8 cellular contexts compared by ENCODE assay signal in genomic region chr14:32469388-32470160, GRCh38.
DNase-seq lines count a peak whose midpoint lies in the region; ATAC-seq and TF ChIP-seq lines count a peak whose summit lies in the region.

No MANE protein-coding gene starts in this region.

- peaks cover 0 to 5% (median 0%) of the 10 kb centered on the region in 7 donors for H3K9me3 Mint-ChIP-seq in CD4-positive, CD25-positive, alpha-beta regulatory T cell

- H3K36me3 Mint-ChIP-seq in CD4-positive, CD25-positive, alpha-beta regulatory T cell, result no peaks in the 10 kb centered on the region

- H3K9me3 ChIP-seq in CD4-positive, CD25-positive, alpha-beta regulatory T cell (ENCODE audit: control insufficient read depth in 2 of 2, low read length in 2 of 2), result no peaks in the 10 kb centered on the region
- no peaks in the 10 kb centered on the region for H3K9me3 ChIP-seq in RWPE2 (ENCODE audit: severe bottlenecking)

- H3K27me3 Mint-ChIP-seq in CD4-positive, CD25-positive, alpha-beta regulatory T cell, result no peaks in the 10 kb centered on the region

- H3K4me1 ChIP-seq in CD4-positive, CD25-positive, alpha-beta regulatory T cell (ENCODE audit: control insufficient read depth, insufficient read depth, low read length, poor library complexity, severe bottlenecking), result no peaks in the 10 kb centered on the region
- peaks cover 69% of the 10 kb centered on the region for H3K4me1 ChIP-seq in RWPE2 (ENCODE audit: insufficient read depth, poor library complexity, severe bottlenecking)

- no peak overlapping the region for H3K27ac ChIP-seq in CD4-positive, CD25-positive, alpha-beta regulatory T cell (ENCODE audit: insufficient read depth, low read length, poor library complexity, severe bottlenecking)
- H3K27ac ChIP-seq in RWPE2 (ENCODE audit: poor library complexity, severe bottlenecking), result peak overlapping the region; percentile 100

- no peaks in the 10 kb centered on the region for H3K36me3 ChIP-seq in CD4-positive, CD25-positive, alpha-beta regulatory T cell (ENCODE audit: control insufficient read depth, insufficient read depth, low read length)
- H3K36me3 ChIP-seq in RWPE2 (ENCODE audit: low read depth), result no peaks in the 10 kb centered on the region

- H3K4me3 ChIP-seq in CD4-positive, CD25-positive, alpha-beta regulatory T cell (ENCODE audit: low read depth, low read length), result no peak overlapping the region
- H3K4me3 ChIP-seq in RWPE2 (ENCODE audit: severe bottlenecking), result no peak overlapping the region

- H3K4me3 Mint-ChIP-seq in CD4-positive, CD25-positive, alpha-beta regulatory T cell, result no peak overlapping the region

- no peaks in the 10 kb centered on the region for H3K4me1 Mint-ChIP-seq in CD4-positive, CD25-positive, alpha-beta regulatory T cell

- no peak for ATAC-seq in CD4-positive, CD25-positive, alpha-beta regulatory T cell (ENCODE audit: low read depth in 2 of 2)
- peak; percentile 24; the same call in 1 of the 3 replicates for ATAC-seq in RWPE2 (ENCODE audit: low read depth)
- ATAC-seq in HG02623 (IDR thresholded peaks at IDR 0.05; ENCODE audit: unreplicated experiment), result no peak
- ATAC-seq in HG03175 (IDR thresholded peaks at IDR 0.05; ENCODE audit: unreplicated experiment), result no peak

- peak; percentile 75 for TF ChIP-seq RAD21 in Ishikawa (IDR thresholded peaks at IDR 0.05; ENCODE audit: low read depth)

- H3K27ac Mint-ChIP-seq in CD4-positive, CD25-positive, alpha-beta regulatory T cell, result no peak overlapping the region

- TF ChIP-seq EP300 in Ishikawa (IDR thresholded peaks at IDR 0.05; ENCODE audit: borderline replicate concordance), result no peak

- no peaks in the 10 kb centered on the region for H3K27me3 ChIP-seq in CD4-positive, CD25-positive, alpha-beta regulatory T cell (ENCODE audit: control insufficient read depth, insufficient read depth, low read length)
- H3K27me3 ChIP-seq in RWPE2 (ENCODE audit: insufficient read depth, poor library complexity, severe bottlenecking), result no peaks in the 10 kb centered on the region

- DNase-seq in CD4-positive, CD25-positive, alpha-beta regulatory T cell, result peak in 2 of 3 donors; percentile 2 to 31
- DNase-seq in RWPE2 (ENCODE audit: low spot score) (no peak), fibroblast of gingiva (ENCODE audit: low read depth) (peak; percentile 51), pons (ENCODE audit: low spot score) (peak; percentile 87)
- DNase-seq in activated effector memory CD4-positive, alpha-beta T cell treated with Interleukin-2 at 50 U/mL for 16 hours, result no peak

- peak; percentile 92 for TF ChIP-seq CTCF in RWPE2 (IDR thresholded peaks at IDR 0.05; ENCODE audit: poor library complexity, severe bottlenecking)

TF ChIP-seq in Ishikawa, 13 proteins besides CTCF, POLR2A, EP300 and RAD21:
- TF ChIP-seq FOXM1 (IDR thresholded peaks at IDR 0.05; ENCODE audit: borderline replicate concordance, low read depth) (no peak), REST (IDR thresholded peaks at IDR 0.05; ENCODE audit: low read depth) (no peak), EGR1 (IDR thresholded peaks at IDR 0.05) (no peak), TEAD4 (IDR thresholded peaks at IDR 0.05) (no peak), TAF1 (IDR thresholded peaks at IDR 0.05; ENCODE audit: low read depth) (no peak), ZBTB7A (IDR thresholded peaks at IDR 0.05; ENCODE audit: low read depth) (no peak), USF1 (IDR thresholded peaks at IDR 0.05) (no peak), NFIC (IDR thresholded peaks at IDR 0.05) (no peak), YY1 (IDR thresholded peaks at IDR 0.05; ENCODE audit: low read depth) (no peak), CEBPB (IDR thresholded peaks at IDR 0.05) (no peak), TCF12 (IDR thresholded peaks at IDR 0.05; ENCODE audit: low read depth) (no peak), CREB1 (IDR thresholded peaks at IDR 0.05; ENCODE audit: low read depth) (no peak)
- TF ChIP-seq, protein P1, sequence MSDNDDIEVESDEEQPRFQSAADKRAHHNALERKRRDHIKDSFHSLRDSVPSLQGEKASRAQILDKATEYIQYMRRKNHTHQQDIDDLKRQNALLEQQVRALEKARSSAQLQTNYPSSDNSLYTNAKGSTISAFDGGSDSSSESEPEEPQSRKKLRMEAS (IDR thresholded peaks at IDR 0.05), result no peak

Comparison
In these comparisons a context has a peak if more than half of its experiments do, and no peak if none do; other contexts are left out.
1. DNase-seq: peak in CD4-positive, CD25-positive, alpha-beta regulatory T cell (2 of 3), fibroblast of gingiva (single experiment) and pons (single experiment); none in RWPE2 (single experiment) and activated effector memory CD4-positive, alpha-beta T cell treated with Interleukin-2 at 50 U/mL for 16 hours (single experiment).